In the genomic region with DNA sequence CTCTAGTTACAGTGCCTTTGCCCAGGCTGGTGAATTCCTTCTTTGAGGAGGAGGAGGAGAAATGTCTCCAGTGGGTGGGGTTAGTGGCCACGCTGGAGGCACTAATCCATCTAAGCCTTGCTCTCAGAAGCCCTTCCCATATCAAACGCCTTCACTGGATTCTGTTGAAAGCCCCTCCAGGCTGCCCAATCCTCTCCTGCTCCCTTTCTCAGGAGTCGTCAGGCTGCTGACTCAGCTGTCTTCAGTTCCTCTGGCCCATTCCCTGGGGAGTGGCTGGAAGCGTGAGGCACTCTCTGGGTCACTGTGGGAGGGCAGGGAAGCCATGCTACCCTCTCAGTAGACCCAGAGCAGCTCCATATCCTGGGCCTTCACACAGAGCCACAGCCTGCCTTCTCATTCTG, we compare ENCODE assay signal across 1 cellular context.
TF ChIP-seq lines count a peak whose summit lies in the region.

No MANE protein-coding gene starts in this region.

TF ChIP-seq in WTC11, 78 proteins besides CTCF, POLR2A, EP300 and RAD21 (continued from another document):
- TF ChIP-seq, protein P1, sequence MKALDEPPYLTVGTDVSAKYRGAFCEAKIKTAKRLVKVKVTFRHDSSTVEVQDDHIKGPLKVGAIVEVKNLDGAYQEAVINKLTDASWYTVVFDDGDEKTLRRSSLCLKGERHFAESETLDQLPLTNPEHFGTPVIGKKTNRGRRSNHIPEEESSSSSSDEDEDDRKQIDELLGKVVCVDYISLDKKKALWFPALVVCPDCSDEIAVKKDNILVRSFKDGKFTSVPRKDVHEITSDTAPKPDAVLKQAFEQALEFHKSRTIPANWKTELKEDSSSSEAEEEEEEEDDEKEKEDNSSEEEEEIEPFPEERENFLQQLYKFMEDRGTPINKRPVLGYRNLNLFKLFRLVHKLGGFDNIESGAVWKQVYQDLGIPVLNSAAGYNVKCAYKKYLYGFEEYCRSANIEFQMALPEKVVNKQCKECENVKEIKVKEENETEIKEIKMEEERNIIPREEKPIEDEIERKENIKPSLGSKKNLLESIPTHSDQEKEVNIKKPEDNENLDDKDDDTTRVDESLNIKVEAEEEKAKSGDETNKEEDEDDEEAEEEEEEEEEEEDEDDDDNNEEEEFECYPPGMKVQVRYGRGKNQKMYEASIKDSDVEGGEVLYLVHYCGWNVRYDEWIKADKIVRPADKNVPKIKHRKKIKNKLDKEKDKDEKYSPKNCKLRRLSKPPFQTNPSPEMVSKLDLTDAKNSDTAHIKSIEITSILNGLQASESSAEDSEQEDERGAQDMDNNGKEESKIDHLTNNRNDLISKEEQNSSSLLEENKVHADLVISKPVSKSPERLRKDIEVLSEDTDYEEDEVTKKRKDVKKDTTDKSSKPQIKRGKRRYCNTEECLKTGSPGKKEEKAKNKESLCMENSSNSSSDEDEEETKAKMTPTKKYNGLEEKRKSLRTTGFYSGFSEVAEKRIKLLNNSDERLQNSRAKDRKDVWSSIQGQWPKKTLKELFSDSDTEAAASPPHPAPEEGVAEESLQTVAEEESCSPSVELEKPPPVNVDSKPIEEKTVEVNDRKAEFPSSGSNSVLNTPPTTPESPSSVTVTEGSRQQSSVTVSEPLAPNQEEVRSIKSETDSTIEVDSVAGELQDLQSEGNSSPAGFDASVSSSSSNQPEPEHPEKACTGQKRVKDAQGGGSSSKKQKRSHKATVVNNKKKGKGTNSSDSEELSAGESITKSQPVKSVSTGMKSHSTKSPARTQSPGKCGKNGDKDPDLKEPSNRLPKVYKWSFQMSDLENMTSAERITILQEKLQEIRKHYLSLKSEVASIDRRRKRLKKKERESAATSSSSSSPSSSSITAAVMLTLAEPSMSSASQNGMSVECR (CRISPR knock-in tag; IDR thresholded peaks at IDR 0.05; ENCODE audit: borderline replicate concordance) = no peak
- TF ChIP-seq, protein P2, sequence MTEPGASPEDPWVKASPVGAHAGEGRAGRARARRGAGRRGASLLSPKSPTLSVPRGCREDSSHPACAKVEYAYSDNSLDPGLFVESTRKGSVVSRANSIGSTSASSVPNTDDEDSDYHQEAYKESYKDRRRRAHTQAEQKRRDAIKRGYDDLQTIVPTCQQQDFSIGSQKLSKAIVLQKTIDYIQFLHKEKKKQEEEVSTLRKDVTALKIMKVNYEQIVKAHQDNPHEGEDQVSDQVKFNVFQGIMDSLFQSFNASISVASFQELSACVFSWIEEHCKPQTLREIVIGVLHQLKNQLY (CRISPR knock-in tag; IDR thresholded peaks at IDR 0.05) = no peak
- TF ChIP-seq ZNF219 (CRISPR knock-in tag; IDR thresholded peaks at IDR 0.05; ENCODE audit: borderline replicate concordance) (no peak), NFE2L1 (CRISPR knock-in tag; IDR thresholded peaks at IDR 0.05) (no peak), NFATC4 (CRISPR knock-in tag; IDR thresholded peaks at IDR 0.05) (no peak), JAZF1 (CRISPR knock-in tag; IDR thresholded peaks at IDR 0.05) (no peak), FOXK1 (CRISPR knock-in tag; IDR thresholded peaks at IDR 0.05) (no peak), FOXP1 (CRISPR knock-in tag; IDR thresholded peaks at IDR 0.05; ENCODE audit: borderline replicate concordance) (no peak), TP53 (CRISPR knock-in tag; IDR thresholded peaks at IDR 0.05) (no peak)
- TF ChIP-seq, protein P3, sequence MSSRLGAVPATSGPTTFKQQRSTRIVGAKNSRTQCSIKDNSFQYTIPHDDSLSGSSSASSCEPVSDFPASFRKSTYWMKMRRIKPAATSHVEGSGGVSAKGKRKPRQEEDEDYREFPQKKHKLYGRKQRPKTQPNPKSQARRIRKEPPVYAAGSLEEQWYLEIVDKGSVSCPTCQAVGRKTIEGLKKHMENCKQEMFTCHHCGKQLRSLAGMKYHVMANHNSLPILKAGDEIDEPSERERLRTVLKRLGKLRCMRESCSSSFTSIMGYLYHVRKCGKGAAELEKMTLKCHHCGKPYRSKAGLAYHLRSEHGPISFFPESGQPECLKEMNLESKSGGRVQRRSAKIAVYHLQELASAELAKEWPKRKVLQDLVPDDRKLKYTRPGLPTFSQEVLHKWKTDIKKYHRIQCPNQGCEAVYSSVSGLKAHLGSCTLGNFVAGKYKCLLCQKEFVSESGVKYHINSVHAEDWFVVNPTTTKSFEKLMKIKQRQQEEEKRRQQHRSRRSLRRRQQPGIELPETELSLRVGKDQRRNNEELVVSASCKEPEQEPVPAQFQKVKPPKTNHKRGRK (CRISPR knock-in tag; IDR thresholded peaks at IDR 0.05; ENCODE audit: borderline replicate concordance) = no peak
